Comparison of ENCODE assay signal across 8 cellular contexts in the genomic region with DNA sequence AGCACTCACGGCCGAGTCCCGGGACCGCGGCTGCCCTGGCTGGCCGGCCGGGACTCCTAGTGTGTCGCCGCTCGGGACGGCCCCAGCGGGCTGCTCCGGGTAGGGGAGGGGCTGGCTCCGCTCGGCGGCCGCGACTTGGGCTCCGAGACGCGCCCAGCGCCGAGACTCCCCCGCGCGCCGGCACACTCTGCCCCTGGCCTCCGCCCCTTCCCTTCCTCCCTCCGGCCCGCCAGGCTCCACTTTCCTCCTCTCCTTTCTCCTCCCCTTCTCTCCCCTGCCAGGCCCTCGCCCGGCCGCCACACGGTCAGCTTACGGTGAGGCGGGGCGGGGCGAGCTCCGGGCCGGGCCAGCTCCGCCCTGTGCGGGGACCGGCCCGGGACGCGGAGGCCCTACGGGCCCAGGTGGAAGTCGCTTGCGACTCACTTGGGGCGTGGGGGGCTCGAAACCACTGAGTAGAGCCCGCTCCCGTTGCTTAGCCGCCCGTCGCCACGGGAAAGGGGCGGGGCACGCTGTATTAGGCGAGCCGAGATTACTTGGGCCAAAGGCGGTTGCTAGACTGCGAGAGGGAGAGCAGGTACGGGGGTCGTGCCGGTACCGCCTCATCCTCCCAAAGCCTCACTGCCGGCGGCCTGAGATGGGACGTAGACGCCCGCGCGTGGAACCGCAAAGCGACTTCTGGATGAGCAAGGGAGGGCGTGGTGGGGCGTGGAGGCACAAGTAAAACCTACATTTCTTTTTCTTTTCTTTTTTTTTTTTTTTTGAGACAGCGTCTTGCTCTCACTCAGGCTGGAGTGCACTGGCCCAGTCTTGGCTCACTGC. TPM values are rescaled to one million over a fixed set of nuclear protein-coding genes. Genes with fewer than 3 reads are reported as not detected.
DNase-seq lines count a peak whose midpoint lies in the region; ATAC-seq, FAIRE-seq and TF ChIP-seq lines count a peak whose summit lies in the region.

A gene with protein sequence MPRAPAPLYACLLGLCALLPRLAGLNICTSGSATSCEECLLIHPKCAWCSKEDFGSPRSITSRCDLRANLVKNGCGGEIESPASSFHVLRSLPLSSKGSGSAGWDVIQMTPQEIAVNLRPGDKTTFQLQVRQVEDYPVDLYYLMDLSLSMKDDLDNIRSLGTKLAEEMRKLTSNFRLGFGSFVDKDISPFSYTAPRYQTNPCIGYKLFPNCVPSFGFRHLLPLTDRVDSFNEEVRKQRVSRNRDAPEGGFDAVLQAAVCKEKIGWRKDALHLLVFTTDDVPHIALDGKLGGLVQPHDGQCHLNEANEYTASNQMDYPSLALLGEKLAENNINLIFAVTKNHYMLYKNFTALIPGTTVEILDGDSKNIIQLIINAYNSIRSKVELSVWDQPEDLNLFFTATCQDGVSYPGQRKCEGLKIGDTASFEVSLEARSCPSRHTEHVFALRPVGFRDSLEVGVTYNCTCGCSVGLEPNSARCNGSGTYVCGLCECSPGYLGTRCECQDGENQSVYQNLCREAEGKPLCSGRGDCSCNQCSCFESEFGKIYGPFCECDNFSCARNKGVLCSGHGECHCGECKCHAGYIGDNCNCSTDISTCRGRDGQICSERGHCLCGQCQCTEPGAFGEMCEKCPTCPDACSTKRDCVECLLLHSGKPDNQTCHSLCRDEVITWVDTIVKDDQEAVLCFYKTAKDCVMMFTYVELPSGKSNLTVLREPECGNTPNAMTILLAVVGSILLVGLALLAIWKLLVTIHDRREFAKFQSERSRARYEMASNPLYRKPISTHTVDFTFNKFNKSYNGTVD (minus strand): TSS at position 189 of the 819 bp plus-strand sequence. CDS start 365 bp downstream, outside the sequence.

- RAD21 ChIA-PET in GM12878 (lab: Charles Lee; ENCODE audit: unreplicated experiment) = interaction anchor here (0.6 to 1.3 kb wide), 3 partner anchors 14 to 101 kb away, joined by 3 to 4 read pairs (median 3); no protein-coding TSS in a partner anchor

- WGBS in GM12878 (ENCODE audit: insufficient coverage, insufficient replicate concordance, low lambda C conversion rate, missing lambda C conversion rate) = 14% methylated on average over 47 of the region's 79 CpGs
- WGBS in prostate gland = 2% methylated on average over 56 of the region's 79 CpGs

- no TSS peak for BruUV-seq in GM12878 (replicated peaks; lab: Mats Ljungman, UMichigan)

- peak within 1 kb of the TSS; percentile 18; the same call in 1 of the 2 replicates for H3K9ac ChIP-seq in GM12878 (ENCODE audit: control insufficient read depth, insufficient read depth, low read length)

- TF ChIP-seq POLR2A in GM12878 (IDR thresholded peaks at IDR 0.05; ENCODE audit: low read depth, low read length) (no peak), prostate gland (IDR thresholded peaks at IDR 0.05) (peak; percentile 81)

- H3K27ac ChIP-seq in RWPE1 (peak within 1 kb of the TSS; percentile 92), GM12878 (ENCODE audit: control insufficient read depth, insufficient read depth) (no peak within 1 kb of the TSS), prostate gland (peak within 1 kb of the TSS; percentile 92 to 93)

- ATAC-seq in GM18867 (IDR thresholded peaks at IDR 0.05; ENCODE audit: unreplicated experiment) = peak; percentile 71
- peak; percentile 54 for ATAC-seq in HG03159 (IDR thresholded peaks at IDR 0.05; ENCODE audit: unreplicated experiment)
- peak; percentile 81 for ATAC-seq in GM12878

- H2AFZ ChIP-seq in GM12878 (ENCODE audit: control insufficient read depth, low read depth, low read length) = peak within 1 kb of the TSS; percentile 75

- H3K9me3 ChIP-seq in GM12878 (replicated peaks; ENCODE audit: control insufficient read depth, insufficient read depth, low read length) (no peaks in the 10 kb centered on the region), prostate gland (no peaks in the 10 kb centered on the region)

- CTCF ChIA-PET in RWPE1 (lab: Yijun Ruan, JAX) (interaction anchor here (1.0 kb wide), 1 partner anchor 14 kb away, joined by 3 read pairs; no protein-coding TSS in a partner anchor), GM12878 (lab: Yijun Ruan, JAX) (interaction anchor here (0.7 to 1.4 kb wide), 2 partner anchors 14 to 126 kb away, joined by 3 to 6 read pairs; no protein-coding TSS in a partner anchor)

- H3K4me1 ChIP-seq in GM12878 (ENCODE audit: control insufficient read depth, insufficient read depth, low read length) (no peaks in the 10 kb centered on the region), prostate gland (replicated peaks) (peaks cover 6% of the 10 kb centered on the region)

- TF ChIP-seq RAD21 in GM12878 (IDR thresholded peaks at IDR 0.05; ENCODE audit: insufficient read depth, low read depth, low read length) = no peak

- no peaks in the 10 kb centered on the region for H4K20me1 ChIP-seq in GM12878 (ENCODE audit: control insufficient read depth, insufficient read depth)

- TF ChIP-seq CTCF in AG09319 (IDR thresholded peaks at IDR 0.05; ENCODE audit: low read depth, low read length) = no peak
- TF ChIP-seq CTCF in RWPE1 (conservative IDR thresholded peaks at IDR 0.05; ENCODE audit: low read depth) = no peak
- no peak for TF ChIP-seq CTCF in GM12878 (IDR thresholded peaks at IDR 0.05 in 2 of 3, conservative IDR thresholded peaks at IDR 0.05 in 1 of 3; ENCODE audit: control insufficient read depth in 2 of 3, extremely low read depth in 1 of 3, insufficient read depth in 1 of 3, low read depth in 3 of 3, low read length in 3 of 3)
- peak in 1 of 4 experiments; percentile 14 for TF ChIP-seq CTCF in prostate gland (IDR thresholded peaks at IDR 0.05)

- H3K79me2 ChIP-seq in GM12878 (ENCODE audit: control insufficient read depth, insufficient read depth, low read length) = no peaks in the 10 kb centered on the region

- H3K27me3 ChIP-seq in GM12878 (replicated peaks in 1 of 2; ENCODE audit: control insufficient read depth in 2 of 2, insufficient read depth in 2 of 2, low read length in 1 of 2) (peaks cover 0 to 4% of the 10 kb centered on the region in 2 experiments; a peak in 3 of 4 replicates), prostate gland (replicated peaks; ENCODE audit: insufficient read depth) (no peaks in the 10 kb centered on the region)

- H3K36me3 ChIP-seq in GM12878 (ENCODE audit: control insufficient read depth in 2 of 2, insufficient read depth in 2 of 2, low read length in 1 of 2) = no peaks in the 10 kb centered on the region
- H3K36me3 ChIP-seq in prostate gland = no peaks in the 10 kb centered on the region

- in situ Hi-C loops in GM12878 (cut with MboI) = no loop called here

- TF ChIP-seq EP300 in GM12878 (IDR thresholded peaks at IDR 0.05; ENCODE audit: borderline replicate concordance in 1 of 2, control insufficient read depth in 1 of 2, low read depth in 2 of 2, low read length in 2 of 2) = no peak

- peak; percentile 57 for DNase-seq in AG09319 (ENCODE audit: extremely low read depth, low read depth)
- peak; percentile 67 for DNase-seq in RWPE1 (ENCODE audit: low spot score)
- no peak for DNase-seq in GM12878 (ENCODE audit: low read depth, low spot score)
- peak; percentile 73 for DNase-seq in hepatic stellate cell (ENCODE audit: low spot score)
- peak; percentile 82 for DNase-seq in prostate gland (ENCODE audit: low spot score)
- DNase-seq in SHP77 treated with DMSO at 0.1 percent for 48 hours (lab: John Stamatoyannopoulos, UW) = no peak

- FAIRE-seq in GM12878 (lab: Jason Lieb, UNC) = no peak

- POLR2A ChIA-PET in RWPE1 (lab: Yijun Ruan, JAX; ENCODE audit: low non-redundant PET) = interaction anchor here (1.0 kb wide), 1 partner anchor 42 kb away, joined by 4 read pairs; no protein-coding TSS in a partner anchor
- POLR2A ChIA-PET in GM12878 (lab: Charles Lee) = no interaction called here

- peak within 1 kb of the TSS; percentile 84 for H3K4me3 ChIP-seq in GM12878
- H3K4me3 ChIP-seq in prostate gland = peak within 1 kb of the TSS; percentile 79 to 80

- SMC1A ChIA-PET in GM12878 (lab: Charles Lee; ENCODE audit: uncharacterized antibody, unreplicated experiment) = interaction anchor here (1.1 to 2.3 kb wide), 2 partner anchors 126 kb away, joined by 4 to 12 read pairs; no protein-coding TSS in a partner anchor

- intact Hi-C loops in GM12878 (cut with micrococcal nuclease; ENCODE audit: unreplicated experiment) = loop anchor here (2.0 kb wide), 1 partner anchor 53 kb away; no protein-coding TSS in a partner anchor
- intact Hi-C loops in prostate gland (cut with DNase I) = loop anchor here (5.0 kb wide), 1 partner anchor 105 kb away; no protein-coding TSS in a partner anchor

- peak within 1 kb of the TSS; percentile 94 for H3K4me2 ChIP-seq in GM12878 (ENCODE audit: control insufficient read depth, insufficient read depth)

TF ChIP-seq in GM12878, 131 proteins besides CTCF, POLR2A, EP300 and RAD21 (continues in another document):
- TF ChIP-seq JUND (IDR thresholded peaks at IDR 0.05; ENCODE audit: low read depth, low read length) (no peak), POLR2AphosphoS5 (IDR thresholded peaks at IDR 0.05; ENCODE audit: low read length) (no peak), IRF4 (IDR thresholded peaks at IDR 0.05; ENCODE audit: low read depth, low read length) (no peak), PAX8 (IDR thresholded peaks at IDR 0.05) (no peak), GATAD2B (conservative IDR thresholded peaks at IDR 0.05; ENCODE audit: low read depth) (0 out of 2 replicates have a peak, but pooled peaks have one; percentile 28), KAT2A (conservative IDR thresholded peaks at IDR 0.05; ENCODE audit: control insufficient read depth, low read depth, low read length) (no peak), DPF2 (IDR thresholded peaks at IDR 0.05) (peak; percentile 40; the same call in 1 of the 2 replicates), WRNIP1 (IDR thresholded peaks at IDR 0.05; ENCODE audit: borderline replicate concordance, low read depth, low read length) (no peak), IKZF1 (conservative IDR thresholded peaks at IDR 0.05) (0 out of 2 replicates have a peak, but pooled peaks have one; percentile 11)

RNA-seq across cellular contexts. Expression of the gene that starts here (rescaled TPM):
- total RNA-seq in GM12878 (2013; cell fraction: nucleolus; rRNA removed) = 1.3 and 2.2 TPM in 2 replicates
- total RNA-seq in GM12878 (2014; rRNA removed) = 0.60 and 0.73 TPM in 2 replicates
- total RNA-seq in GM12878 (2014; rRNA removed; fragmentation: Illumina TruSeq; extraction: Trizol) = 0.31 and 0.32 TPM in 2 replicates
- 1.4 and 2.1 TPM in 2 replicates for total RNA-seq in GM12878 (2021)
- 0.10 TPM for polyA plus RNA-seq in GM12878 (2011; ENCODE audit: low read depth)
- 5.6 and 10.0 TPM in 2 replicates for polyA plus RNA-seq in GM12878 (2011; rRNA removed)
- 8.9 and 10.4 TPM in 2 replicates for polyA plus RNA-seq in GM12878 (2011; cell fraction: cytosol; rRNA removed)
- 7.3 and 9.9 TPM in 2 replicates for polyA plus RNA-seq in GM12878 (2011; cell fraction: nucleus; rRNA removed)
- 0.64 and 1.6 TPM in 2 replicates for polyA plus RNA-seq in GM12878 (2012)
- 0.60 and 1.0 TPM in 2 replicates for polyA plus RNA-seq in GM12878 (2014; fragmentation: Illumina TruSeq; extraction: Trizol)
- polyA plus RNA-seq in GM12878 (2014; fragmentation: Nextera tagmentation; extraction: Ambion mirVana) = under 1 TPM; 0.05 to 0.26 TPM
- polyA plus RNA-seq in GM12878 (2014; rRNA removed) = 0.92 and 0.95 TPM in 2 replicates
- not detected for polyA plus RNA-seq in GM12878 (2016; fragmentation: Nextera tagmentation; extraction: Ambion mirVana)
- 13.4 and 17.1 TPM in 2 replicates for polyA minus RNA-seq in GM12878 (2011; rRNA and poly(A)+ RNA removed)
- 5.5 and 12.8 TPM in 2 replicates for polyA minus RNA-seq in GM12878 (2011; cell fraction: cytosol; rRNA and poly(A)+ RNA removed)
- 3.7 and 7.5 TPM in 2 replicates for polyA minus RNA-seq in GM12878 (2011; cell fraction: nucleus; rRNA and poly(A)+ RNA removed)
- 100 to 1,000 TPM; 123 to 154 TPM for total RNA-seq in prostate gland

Comparison
In these comparisons a context has a peak if more than half of its experiments do, and no peak if none do; other contexts are left out.
1. RNA of the gene that starts here (total RNA-seq): 123 to 154 TPM in prostate gland; 0.31 to 2.2 TPM in GM12878; every median in the first group is over 10 times any median in the second.
2. DNase-seq: peak in AG09319 (single experiment), RWPE1 (single experiment), hepatic stellate cell (single experiment) and prostate gland (single experiment); none in GM12878 (single experiment) and SHP77 treated with DMSO at 0.1 percent for 48 hours (single experiment).
3. Peak in every context shown above with its lines, with median percentiles within 50 percentile points of each other: ATAC-seq.